Comparison of ENCODE assay signal across 8 cellular contexts in genomic region chr12:101823891-101824290, GRCh38. TPM values are rescaled to one million over a fixed set of nuclear protein-coding genes. Genes with fewer than 3 reads are reported as not detected.
DNase-seq lines count a peak whose midpoint lies in the region; ATAC-seq and TF ChIP-seq lines count a peak whose summit lies in the region.

No MANE protein-coding gene starts in this region.

- H3K27ac ChIP-seq in cardiac muscle cell (no peak overlapping the region), sigmoid colon (peak overlapping the region; percentile 33 to 68 (median 56)), ascending aorta (no peak overlapping the region)

- DNase-seq in COLO829 (ENCODE audit: low spot score) (peak; percentile 94), SHP77 treated with DMSO at 0.1 percent for 48 hours (lab: John Stamatoyannopoulos, UW) (peak; percentile 28), cardiac muscle cell (ENCODE audit: low read depth in 1 of 2, low spot score in 1 of 2) (peak; percentile 44 to 50), sigmoid colon (peak; percentile 65), ascending aorta (ENCODE audit: low spot score in 2 of 2) (no peak)
- DNase-seq in activated naive CD4-positive, alpha-beta T cell treated with anti-CD3 and anti-CD28 coated beads for 36 hours: peak; percentile 74

- H3K27me3 Mint-ChIP-seq in activated naive CD4-positive, alpha-beta T cell treated with anti-CD3 and anti-CD28 coated beads for 36 hours (ENCODE audit: low read depth): no peaks in the 10 kb centered on the region

- no peak for TF ChIP-seq POLR2A in sigmoid colon (IDR thresholded peaks at IDR 0.05)

- no peak for TF ChIP-seq EP300 in sigmoid colon (IDR thresholded peaks at IDR 0.05)

- H3K36me3 Mint-ChIP-seq in activated naive CD4-positive, alpha-beta T cell treated with anti-CD3 and anti-CD28 coated beads for 36 hours (ENCODE audit: low read depth): peaks cover 5% of the 10 kb centered on the region

- peaks cover 76% of the 10 kb centered on the region for H3K4me1 Mint-ChIP-seq in activated naive CD4-positive, alpha-beta T cell treated with anti-CD3 and anti-CD28 coated beads for 36 hours (ENCODE audit: low read depth)

- H3K9me3 ChIP-seq in cardiac muscle cell (ENCODE audit: low read depth) (no peaks in the 10 kb centered on the region), sigmoid colon (no peaks in the 10 kb centered on the region), ascending aorta (no peaks in the 10 kb centered on the region)

- no peaks in the 10 kb centered on the region for H3K27me3 ChIP-seq in cardiac muscle cell
- H3K27me3 ChIP-seq in sigmoid colon: no peaks in the 10 kb centered on the region
- no peaks in the 10 kb centered on the region for H3K27me3 ChIP-seq in ascending aorta

- TF ChIP-seq CTCF in cardiac muscle cell (IDR thresholded peaks at IDR 0.05; ENCODE audit: low read depth, low read length) (peak; percentile 12), sigmoid colon (IDR thresholded peaks at IDR 0.05) (peak in 2 of 4 experiments; percentile 31 to 39), ascending aorta (IDR thresholded peaks at IDR 0.05) (no peak)

- ATAC-seq in GM19397 (IDR thresholded peaks at IDR 0.05; ENCODE audit: unreplicated experiment) (peak; percentile 77), HG03442 (IDR thresholded peaks at IDR 0.05; ENCODE audit: unreplicated experiment) (peak; percentile 72)

- H3K4me1 ChIP-seq in cardiac muscle cell (ENCODE audit: low read depth): no peaks in the 10 kb centered on the region
- peaks cover 0 to 30% (median 21%) of the 10 kb centered on the region in 4 donors for H3K4me1 ChIP-seq in sigmoid colon
- H3K4me1 ChIP-seq in ascending aorta: peaks cover 0 to 1% of the 10 kb centered on the region in 2 donors

- peaks cover 2% of the 10 kb centered on the region for H3K9me3 Mint-ChIP-seq in activated naive CD4-positive, alpha-beta T cell treated with anti-CD3 and anti-CD28 coated beads for 36 hours

- peak overlapping the region; percentile 48 for H3K27ac Mint-ChIP-seq in activated naive CD4-positive, alpha-beta T cell treated with anti-CD3 and anti-CD28 coated beads for 36 hours

- intact Hi-C loops in activated naive CD4-positive, alpha-beta T cell treated with anti-CD3 and anti-CD28 coated beads for 36 hours (cut with micrococcal nuclease): loop anchor here (1.0 kb wide), 1 partner anchor 42 kb away; no protein-coding TSS in a partner anchor
- intact Hi-C loops in sigmoid colon (cut with DNase I) (no loop called here), ascending aorta (cut with DNase I) (no loop called here)

- H3K4me3 Mint-ChIP-seq in activated naive CD4-positive, alpha-beta T cell treated with anti-CD3 and anti-CD28 coated beads for 36 hours: no peak overlapping the region

- H3K36me3 ChIP-seq in cardiac muscle cell (no peaks in the 10 kb centered on the region), sigmoid colon (no peaks in the 10 kb centered on the region), ascending aorta (no peaks in the 10 kb centered on the region)

- no peak overlapping the region for H3K4me3 ChIP-seq in cardiac muscle cell
- no peak overlapping the region for H3K4me3 ChIP-seq in sigmoid colon
- no peak overlapping the region for H3K4me3 ChIP-seq in ascending aorta

- WGBS in sigmoid colon, 2 donors: 3 to 9% methylated on average over 3 of the region's 3 CpGs

- CTCF ChIA-PET in activated naive CD4-positive, alpha-beta T cell treated with anti-CD3 and anti-CD28 coated beads for 36 hours (lab: Charles Lee): interaction anchor here (0.7 to 5.7 kb wide), 5 partner anchors 9 to 51 kb away, joined by 3 to 24 read pairs (median 6); no protein-coding TSS in a partner anchor

RNA-seq across cellular contexts. Expression of gene GNPTAB, which starts 6.9 kb away (rescaled TPM):
- 10 to 100 TPM; 13.6 to 13.7 TPM for total RNA-seq in activated naive CD4-positive, alpha-beta T cell treated with anti-CD3 and anti-CD28 coated beads for 36 hours
- total RNA-seq in cardiac muscle cell: 4.7 and 6.2 TPM in 2 replicates
- 4.0 and 8.6 TPM in 2 replicates for polyA plus RNA-seq in cardiac muscle cell
- total RNA-seq in sigmoid colon: 10 to 100 TPM; 22.7 to 42.2 (median 36.6) TPM
- polyA plus RNA-seq in sigmoid colon: 10 to 100 TPM; 12.0 to 25.4 (median 13.8) TPM
- 9.5 TPM for total RNA-seq in ascending aorta

RNA-seq across cellular contexts. Expression of gene DRAM1, which starts 53.5 kb away (rescaled TPM):
- total RNA-seq in activated naive CD4-positive, alpha-beta T cell treated with anti-CD3 and anti-CD28 coated beads for 36 hours: 1 to 10 TPM; 4.1 to 4.9 TPM
- total RNA-seq in cardiac muscle cell: 0.04 and 0.06 TPM in 2 replicates
- polyA plus RNA-seq in cardiac muscle cell: 0.16 and 0.56 TPM in 2 replicates
- total RNA-seq in sigmoid colon: 10 to 100 TPM; 13.3 to 21.6 (median 18.1) TPM
- polyA plus RNA-seq in sigmoid colon: 10 to 100 TPM in 2 of 3 donors, 1 to 10 TPM in 1; 4.2 to 15.3 (median 10.9) TPM
- 8.8 TPM for total RNA-seq in ascending aorta

Comparison
In these comparisons a context has a peak if more than half of its experiments do, and no peak if none do; other contexts are left out.
1. DNase-seq: peak in COLO829 (single experiment), SHP77 treated with DMSO at 0.1 percent for 48 hours (single experiment), activated naive CD4-positive, alpha-beta T cell treated with anti-CD3 and anti-CD28 coated beads for 36 hours (single experiment), cardiac muscle cell (2 of 2) and sigmoid colon (single experiment); none in ascending aorta (0 of 2).
2. H3K27ac ChIP-seq: peak in sigmoid colon (4 of 4); none in cardiac muscle cell (single experiment) and ascending aorta (0 of 2).